19 cellular contexts compared by ENCODE assay signal in the genomic region with DNA sequence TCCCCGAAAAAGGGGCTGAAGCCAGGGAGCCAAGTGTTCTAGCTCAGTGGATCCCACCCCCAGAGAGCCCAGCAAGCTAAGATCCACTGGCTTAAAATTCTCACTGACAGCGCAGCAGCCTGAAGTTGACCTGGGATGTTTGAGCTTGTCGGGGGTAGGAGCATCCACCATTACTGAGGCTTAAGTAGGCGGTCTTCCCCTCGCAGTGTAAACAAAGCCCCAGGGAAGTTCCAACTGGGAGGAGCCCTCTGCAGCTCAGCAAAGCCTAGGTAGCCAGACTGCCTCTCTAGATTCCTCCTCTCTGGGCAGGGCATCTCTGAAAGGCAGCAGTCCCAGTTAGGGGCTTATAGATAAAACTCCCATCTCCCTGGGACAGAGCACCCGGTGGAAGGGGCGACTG. TPM values are rescaled to one million over a fixed set of nuclear protein-coding genes. Genes with fewer than 3 reads are reported as not detected.
"Had no signal": no experiment of that assay in that cellular context is flagged by ENCODE, and none has a peak within 500 bp of the region (broad histone marks: within the 10 kb centered on the region; RNA-seq: fewer than 3 reads in every experiment).

No MANE protein-coding gene starts in this region.

RNA-seq across cellular contexts. Expression of gene FGF16, which starts 56.8 kb away (rescaled TPM):
- total RNA-seq: activated B cell treated with CpG ODN at 0.5 μM for 24 hours; activated CD4-positive, alpha-beta memory T cell treated with anti-CD3 and anti-CD28 coated beads for 36 hours; activated CD4-positive, alpha-beta T cell treated with anti-CD3 and anti-CD28 coated beads, Interleukin-2, amount 10 ng/mL, durations not matched to agents 24 days and 14 days; activated CD8-positive, alpha-beta memory T cell treated with anti-CD3 and anti-CD28 coated beads for 36 hours; activated CD8-positive, alpha-beta T cell treated with anti-CD3 and anti-CD28 coated beads for 36 hours; activated naive CD4-positive, alpha-beta T cell treated with anti-CD3 and anti-CD28 coated beads, Interleukin-2, amount 50 U/mL, for 72 hours; activated T-cell treated with anti-CD3 and anti-CD28 coated beads, Interleukin-2, amount 50 U/mL, for 4 hours; activated T-cell treated with anti-CD3 and anti-CD28 coated beads, Interleukin-2, amount 50 U/mL, for 72 hours; activated T-helper 1 cell treated with anti-CD3 and anti-CD28 coated beads, Interleukin-12 subunit alpha, Interleukin-12 subunit beta, Interleukin-2, Interleukin-4 antibody, amounts not matched to agents 30 ng/mL and 10 ng/mL and 1 ng/mL, durations not matched to agents 14 hours and 24 hours and 36 hours; activated T-helper 17 cell treated with anti-CD3 and anti-CD28 coated beads, Interleukin-2, amount 50 U/mL, for 72 hours; astrocyte; body of pancreas; cerebellum; T-cell; T-helper 1 cell treated with Interleukin-12 subunit alpha and Interleukin-12 subunit beta and Interleukin-4 antibody, amounts not matched to agents 30 ng/mL and 1 ng/mL, for 36 hours; T-helper 17 cell; T-helper 2 cell treated with Interferon-gamma antibody and Interleukin-4, amounts not matched to agents 100 ng/mL and 5 ng/mL, for 36 hours had no signal
- polyA plus RNA-seq: adrenal gland, aorta had no signal
